ENCODE assay signal across 11 cellular contexts in the genomic region with DNA sequence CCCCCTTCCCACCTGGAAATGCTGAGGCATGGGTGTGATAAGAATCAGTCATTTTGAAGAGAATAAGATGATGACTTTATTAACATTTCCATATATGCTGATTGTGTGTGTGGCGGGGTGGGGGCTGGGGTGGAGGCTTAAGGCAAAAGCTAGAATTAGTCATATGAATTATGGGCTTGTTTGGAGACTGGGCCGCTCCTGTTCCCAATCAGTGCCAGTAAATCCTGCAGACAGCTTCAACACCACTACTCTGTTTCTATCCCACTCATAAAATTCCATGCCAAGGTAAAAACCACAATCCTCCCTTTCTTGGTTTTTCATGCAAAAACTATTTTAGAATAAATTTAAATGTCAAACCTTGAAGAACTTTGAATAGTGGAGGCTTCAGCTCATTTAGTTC. TPM values are rescaled to one million over a fixed set of nuclear protein-coding genes. Genes with fewer than 3 reads are reported as not detected.
DNase-seq lines count a peak whose midpoint lies in the region; ATAC-seq, FAIRE-seq and TF ChIP-seq lines count a peak whose summit lies in the region.
"Had no signal": no experiment of that assay in that cellular context is flagged by ENCODE, and none has a peak within 500 bp of the region (broad histone marks: within the 10 kb centered on the region; RNA-seq: fewer than 3 reads in every experiment).

No MANE protein-coding gene starts in this region.

- H3K36me3 ChIP-seq in pancreas = no peaks in the 10 kb centered on the region

- WGBS in pancreas, 2 donors = 88 to 93% methylated on average over 2 of the region's 2 CpGs

- peak in 3 of 4 donors; percentile 44 to 58 (median 50) for ATAC-seq in pancreas

- no peak for TF ChIP-seq CTCF in pancreas (IDR thresholded peaks at IDR 0.05)

- no peaks in the 10 kb centered on the region for H3K9me3 ChIP-seq in pancreas

- CTCF ChIA-PET in HEK293T (lab: Yijun Ruan, JAX) = interaction anchor here (0.8 to 1.0 kb wide), 3 partner anchors 16 to 230 kb away, joined by 3 to 4 read pairs (median 3); no protein-coding TSS in a partner anchor

- POLR2A ChIA-PET in HEK293T (lab: Yijun Ruan, JAX) = no interaction called here

- FAIRE-seq in RCC 7860 (lab: Jason Lieb, UNC) (peak; percentile 65), pancreas (lab: Jason Lieb, UNC) (no peak)
- FAIRE-seq: endometrium had no signal

- no peak overlapping the region for H3K4me3 ChIP-seq in pancreas

- DNase-seq in AG20443 (ENCODE audit: low spot score) (peak; percentile 77), RCC 7860 (ENCODE audit: low spot score) (peak; percentile 25), fibroblast of gingiva (ENCODE audit: low read depth) (peak; percentile 45), pancreas (no peak), DMS53 treated with DMSO at 0.1 percent for 48 hours (lab: John Stamatoyannopoulos, UW; ENCODE audit: unreplicated experiment) (no peak), HK-2 (ENCODE audit: unreplicated experiment) (no peak), HEK293T (ENCODE audit: extremely low spot score) (no peak), NCI-H187 (lab: John Stamatoyannopoulos, UW) (no peak)
- DNase-seq: CD4-positive, alpha-beta memory T cell; midbrain had no signal

- H3K4me1 ChIP-seq in pancreas = peaks cover 0 to 9% (median 5%) of the 10 kb centered on the region in 3 donors

- no peaks in the 10 kb centered on the region for H3K27me3 ChIP-seq in pancreas

- no peak overlapping the region for H3K27ac ChIP-seq in pancreas

- intact Hi-C loops in pancreas (cut with DNase I) = no loop called here

TF ChIP-seq in HEK293T, 16 proteins besides CTCF, POLR2A, EP300 and RAD21:
- TF ChIP-seq FOXA1 (IDR thresholded peaks at IDR 0.05) (no peak), ZNF384 (IDR thresholded peaks at IDR 0.05) (no peak), SUZ12 (IDR thresholded peaks at IDR 0.05) (no peak), HDGF (IDR thresholded peaks at IDR 0.05; ENCODE audit: borderline replicate concordance) (no peak), TARDBP (IDR thresholded peaks at IDR 0.05) (no peak), ELF4 (IDR thresholded peaks at IDR 0.05) (no peak), LEF1 (IDR thresholded peaks at IDR 0.05; ENCODE audit: borderline replicate concordance) (no peak), ARNT (IDR thresholded peaks at IDR 0.05) (no peak), BHLHE40 (IDR thresholded peaks at IDR 0.05; ENCODE audit: borderline replicate concordance) (no peak), SP1 (IDR thresholded peaks at IDR 0.05) (no peak), L3MBTL2 (conservative IDR thresholded peaks at IDR 0.05) (no peak), FOXM1 (IDR thresholded peaks at IDR 0.05; ENCODE audit: borderline replicate concordance) (no peak), CTBP1 (IDR thresholded peaks at IDR 0.05; ENCODE audit: borderline replicate concordance) (no peak), NFRKB (IDR thresholded peaks at IDR 0.05) (no peak)
- TF ChIP-seq, protein P1, sequence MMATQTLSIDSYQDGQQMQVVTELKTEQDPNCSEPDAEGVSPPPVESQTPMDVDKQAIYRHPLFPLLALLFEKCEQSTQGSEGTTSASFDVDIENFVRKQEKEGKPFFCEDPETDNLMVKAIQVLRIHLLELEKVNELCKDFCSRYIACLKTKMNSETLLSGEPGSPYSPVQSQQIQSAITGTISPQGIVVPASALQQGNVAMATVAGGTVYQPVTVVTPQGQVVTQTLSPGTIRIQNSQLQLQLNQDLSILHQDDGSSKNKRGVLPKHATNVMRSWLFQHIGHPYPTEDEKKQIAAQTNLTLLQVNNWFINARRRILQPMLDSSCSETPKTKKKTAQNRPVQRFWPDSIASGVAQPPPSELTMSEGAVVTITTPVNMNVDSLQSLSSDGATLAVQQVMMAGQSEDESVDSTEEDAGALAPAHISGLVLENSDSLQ (IDR thresholded peaks at IDR 0.05) = no peak

RNA-seq across cellular contexts. Expression of a gene that starts 29.9 kb away (rescaled TPM):
- 100 to 1,000 TPM in 1 of 6 donors, 10 to 100 TPM in 5; 32.4 to 155 (median 81.5) TPM for total RNA-seq in pancreas
- polyA plus RNA-seq in pancreas = 10 to 100 TPM; 24.2 to 49.3 TPM

Comparison
In these comparisons a context has a peak if more than half of its experiments do, and no peak if none do; other contexts are left out.
1. DNase-seq: peak in AG20443 (single experiment), RCC 7860 (single experiment) and fibroblast of gingiva (single experiment); none in pancreas (0 of 6), DMS53 treated with DMSO at 0.1 percent for 48 hours (single experiment), HK-2 (single experiment), HEK293T (single experiment) and NCI-H187 (0 of 2).